13 cellular contexts compared by ENCODE assay signal in the genomic region with DNA sequence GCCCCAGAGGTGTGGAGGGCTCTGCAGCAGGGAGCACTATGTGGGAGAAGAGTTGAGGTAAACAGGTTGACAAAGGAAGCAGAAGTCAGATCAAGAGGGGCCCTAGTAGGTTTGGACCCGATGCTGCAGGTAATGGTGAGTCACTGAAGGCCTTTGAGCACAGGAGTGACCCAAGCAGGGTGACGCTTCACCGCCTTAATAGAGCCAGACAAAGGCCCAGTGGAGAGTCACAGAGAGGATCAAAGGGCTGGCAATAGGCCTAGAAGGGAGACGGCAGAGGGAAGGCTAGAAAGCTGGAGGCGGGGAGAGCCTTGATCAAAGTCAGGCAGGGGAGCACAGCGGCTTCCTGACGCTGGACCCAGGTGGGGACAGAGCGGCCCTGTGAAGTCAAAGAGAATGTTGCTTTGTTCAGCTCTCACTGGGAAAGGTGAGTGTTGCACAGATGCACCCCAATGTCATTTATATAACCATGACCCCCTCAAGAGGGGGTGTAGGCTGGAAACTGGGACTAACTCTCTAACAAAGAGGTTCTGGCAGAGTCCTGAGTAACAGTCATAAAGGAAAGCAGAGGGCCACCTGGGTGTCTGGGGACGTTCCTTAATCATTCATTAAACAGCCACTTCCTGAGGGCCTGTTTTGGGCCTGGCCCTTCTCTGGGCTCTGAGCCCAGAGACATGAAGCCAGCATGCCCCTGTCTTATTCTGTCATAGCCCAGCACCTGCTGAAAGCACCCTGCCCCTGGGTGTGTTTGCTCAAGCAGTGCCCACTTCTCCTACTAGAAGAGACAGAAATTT. TPM values are rescaled to one million over a fixed set of nuclear protein-coding genes. Genes with fewer than 3 reads are reported as not detected.
DNase-seq lines count a peak whose midpoint lies in the region; ATAC-seq, FAIRE-seq and TF ChIP-seq lines count a peak whose summit lies in the region.
"Had no signal": no experiment of that assay in that cellular context is flagged by ENCODE, and none has a peak within 500 bp of the region (broad histone marks: within the 10 kb centered on the region; RNA-seq: fewer than 3 reads in every experiment).

No MANE protein-coding gene starts in this region.

- peak; percentile 85 for FAIRE-seq in GM18507 (lab: Jason Lieb, UNC)
- FAIRE-seq in D721Med (lab: Jason Lieb, UNC): no peak

- no peaks in the 10 kb centered on the region for H3K4me1 Mint-ChIP-seq in activated naive CD4-positive, alpha-beta T cell treated with anti-CD3 and anti-CD28 coated beads for 36 hours (ENCODE audit: low read depth)

- H3K27ac Mint-ChIP-seq in activated naive CD4-positive, alpha-beta T cell treated with anti-CD3 and anti-CD28 coated beads for 36 hours: no peak overlapping the region

- no peaks in the 10 kb centered on the region for H3K9me3 Mint-ChIP-seq in activated naive CD4-positive, alpha-beta T cell treated with anti-CD3 and anti-CD28 coated beads for 36 hours

- intact Hi-C loops in left ventricle myocardium superior (cut with micrococcal nuclease): no loop called here
- intact Hi-C loops in activated naive CD4-positive, alpha-beta T cell treated with anti-CD3 and anti-CD28 coated beads for 36 hours (cut with micrococcal nuclease): no loop called here

- CTCF ChIA-PET in activated naive CD4-positive, alpha-beta T cell treated with anti-CD3 and anti-CD28 coated beads for 36 hours (lab: Charles Lee): no interaction called here

- ATAC-seq in GM21529 (IDR thresholded peaks at IDR 0.05; ENCODE audit: unreplicated experiment): peak; percentile 93
- peak; percentile 97 for ATAC-seq in HG03354 (IDR thresholded peaks at IDR 0.05; ENCODE audit: poor library complexity, severe bottlenecking, unreplicated experiment)
- ATAC-seq in left ventricle myocardium superior: no peak

- no peak overlapping the region for H3K4me3 Mint-ChIP-seq in activated naive CD4-positive, alpha-beta T cell treated with anti-CD3 and anti-CD28 coated beads for 36 hours

- peak overlapping the region; percentile 36 for H3K27ac ChIP-seq in VCaP

- H3K36me3 Mint-ChIP-seq in activated naive CD4-positive, alpha-beta T cell treated with anti-CD3 and anti-CD28 coated beads for 36 hours (ENCODE audit: low read depth): no peaks in the 10 kb centered on the region

- TF ChIP-seq CTCF in VCaP (conservative IDR thresholded peaks at IDR 0.05): no peak
- TF ChIP-seq CTCF in D721Med (IDR thresholded peaks at IDR 0.05; ENCODE audit: insufficient read depth, missing control alignments): no peak

- H3K27me3 Mint-ChIP-seq in activated naive CD4-positive, alpha-beta T cell treated with anti-CD3 and anti-CD28 coated beads for 36 hours (ENCODE audit: low read depth): peaks cover 5% of the 10 kb centered on the region

- no peak for DNase-seq in GM18507 (ENCODE audit: extremely low spot score, insufficient read length, low read depth)
- DNase-seq in left ventricle myocardium superior: no peak
- no peak for DNase-seq in activated naive CD4-positive, alpha-beta T cell treated with anti-CD3 and anti-CD28 coated beads for 36 hours
- DNase-seq in retina: no peak
- no peak for DNase-seq in D721Med (ENCODE audit: insufficient read length, low spot score)
- DNase-seq: activated CD8-positive, alpha-beta memory T cell treated with anti-CD3 and anti-CD28 coated beads for 24 hours; aorta; NCI-H2107 had no signal

RNA-seq across cellular contexts. Expression of a gene that starts 9.8 kb away (rescaled TPM):
- not detected for total RNA-seq in left ventricle myocardium superior
- not detected for total RNA-seq in activated naive CD4-positive, alpha-beta T cell treated with anti-CD3 and anti-CD28 coated beads for 36 hours
- total RNA-seq: aorta, HT-29, SK-MEL-5 had no signal
